17 cellular contexts compared by ENCODE assay signal in genomic region chr7:112584290-112584689, GRCh38.
"Had no signal": no experiment of that assay in that cellular context is flagged by ENCODE, and none has a peak within 500 bp of the region (broad histone marks: within the 10 kb centered on the region; RNA-seq: fewer than 3 reads in every experiment).

No MANE protein-coding gene starts in this region.

- H3K4me1 Mint-ChIP-seq: activated CD4-positive, alpha-beta T cell treated with anti-CD3 and anti-CD28 coated beads, Interleukin-2, amount 10 ng/mL, durations not matched to agents 24 days and 14 days; activated naive CD8-positive, alpha-beta T cell treated with anti-CD3 and anti-CD28 coated beads, Interleukin-2, amount 10 ng/mL, durations not matched to agents 7 days and 5 days; activated T-helper 17 cell treated with anti-CD3 and anti-CD28 coated beads, Interleukin-2, amount 50 U/mL, for 72 hours had no signal

- H3K27ac Mint-ChIP-seq: activated CD4-positive, alpha-beta T cell treated with anti-CD3 and anti-CD28 coated beads, Interleukin-2, amount 10 ng/mL, durations not matched to agents 24 days and 14 days; activated CD8-positive, alpha-beta T cell treated with anti-CD3 and anti-CD28 coated beads for 36 hours; activated naive CD8-positive, alpha-beta T cell treated with anti-CD3 and anti-CD28 coated beads, Interleukin-2, amount 10 ng/mL, durations not matched to agents 7 days and 5 days; activated T-helper 17 cell treated with anti-CD3 and anti-CD28 coated beads, Interleukin-2, amount 50 U/mL, for 72 hours had no signal

- H3K4me3 ChIP-seq: gastrocnemius medialis, heart left ventricle, left lung, psoas muscle, tibial artery had no signal

- H3K4me3 Mint-ChIP-seq: activated CD4-positive, alpha-beta T cell treated with anti-CD3 and anti-CD28 coated beads, Interleukin-2, amount 10 ng/mL, durations not matched to agents 24 days and 14 days; activated CD8-positive, alpha-beta T cell treated with anti-CD3 and anti-CD28 coated beads for 36 hours; activated naive CD8-positive, alpha-beta T cell treated with anti-CD3 and anti-CD28 coated beads, Interleukin-2, amount 10 ng/mL, durations not matched to agents 7 days and 5 days; activated T-helper 17 cell treated with anti-CD3 and anti-CD28 coated beads, Interleukin-2, amount 50 U/mL, for 72 hours had no signal

- ATAC-seq: activated CD8-positive, alpha-beta T cell treated with anti-CD3 and anti-CD28 coated beads for 36 hours; activated T-helper 17 cell treated with anti-CD3 and anti-CD28 coated beads, Interleukin-2, amount 50 U/mL, for 72 hours; gastrocnemius medialis; heart left ventricle; left lung; psoas muscle; right cardiac atrium; stimulated activated naive CD8-positive, alpha-beta T cell treated with anti-CD3 and anti-CD28 coated beads, Interleukin-15, Interleukin-2, amounts not matched to agents 100 U/mL and 50 U/mL, for 24 hours had no signal

- DNase-seq: activated CD4-positive, alpha-beta T cell treated with anti-CD3 and anti-CD28 coated beads, Interleukin-2, amount 10 ng/mL, durations not matched to agents 24 days and 14 days; activated CD8-positive, alpha-beta T cell treated with anti-CD3 and anti-CD28 coated beads for 36 hours; activated naive CD4-positive, alpha-beta T cell treated with Interleukin-2 at 50 U/mL for 16 hours; activated naive CD8-positive, alpha-beta T cell treated with anti-CD3 and anti-CD28 coated beads, Interleukin-2, amount 10 ng/mL, durations not matched to agents 7 days and 5 days; activated T-cell treated with anti-CD3 and anti-CD28 coated beads, Interleukin-2, amount 50 U/mL, for 1 hour; amygdala; caudate nucleus; gastrocnemius medialis; heart left ventricle; left lung; psoas muscle; right cardiac atrium; stimulated activated naive CD8-positive, alpha-beta T cell treated with anti-CD3 and anti-CD28 coated beads, Interleukin-15, Interleukin-2, amounts not matched to agents 100 U/mL and 50 U/mL, for 24 hours; substantia nigra; T1000; tibial artery had no signal

- H3K9me3 ChIP-seq: gastrocnemius medialis, left lung, psoas muscle, tibial artery had no signal

- H3K36me3 Mint-ChIP-seq: activated naive CD8-positive, alpha-beta T cell treated with anti-CD3 and anti-CD28 coated beads, Interleukin-2, amount 10 ng/mL, durations not matched to agents 7 days and 5 days had no signal

- H3K4me1 ChIP-seq: gastrocnemius medialis, left lung, psoas muscle, tibial artery had no signal

- H3K27me3 ChIP-seq: gastrocnemius medialis, heart left ventricle, left lung, tibial artery had no signal

- H3K27ac ChIP-seq: gastrocnemius medialis, heart left ventricle, left lung, psoas muscle, tibial artery had no signal

- H3K9me3 Mint-ChIP-seq: activated CD4-positive, alpha-beta T cell treated with anti-CD3 and anti-CD28 coated beads, Interleukin-2, amount 10 ng/mL, durations not matched to agents 24 days and 14 days; activated CD8-positive, alpha-beta T cell treated with anti-CD3 and anti-CD28 coated beads for 36 hours; activated naive CD8-positive, alpha-beta T cell treated with anti-CD3 and anti-CD28 coated beads, Interleukin-2, amount 10 ng/mL, durations not matched to agents 7 days and 5 days; activated T-helper 17 cell treated with anti-CD3 and anti-CD28 coated beads, Interleukin-2, amount 50 U/mL, for 72 hours had no signal

- H3K36me3 ChIP-seq: gastrocnemius medialis, heart left ventricle, left lung, tibial artery had no signal
